ENCODE assay signal across 1 cellular context in genomic region chr16:85137323-85138072, GRCh38.
A peak's percentile ranks its signal among the peaks of the same experiment; 100 is the strongest.
TF ChIP-seq lines count a peak whose summit lies in the region.

No MANE protein-coding gene starts in this region.

TF ChIP-seq in HepG2, 621 proteins besides CTCF, POLR2A, EP300 and RAD21 (continued from another document and continues in another):
- TF ChIP-seq, protein P1, sequence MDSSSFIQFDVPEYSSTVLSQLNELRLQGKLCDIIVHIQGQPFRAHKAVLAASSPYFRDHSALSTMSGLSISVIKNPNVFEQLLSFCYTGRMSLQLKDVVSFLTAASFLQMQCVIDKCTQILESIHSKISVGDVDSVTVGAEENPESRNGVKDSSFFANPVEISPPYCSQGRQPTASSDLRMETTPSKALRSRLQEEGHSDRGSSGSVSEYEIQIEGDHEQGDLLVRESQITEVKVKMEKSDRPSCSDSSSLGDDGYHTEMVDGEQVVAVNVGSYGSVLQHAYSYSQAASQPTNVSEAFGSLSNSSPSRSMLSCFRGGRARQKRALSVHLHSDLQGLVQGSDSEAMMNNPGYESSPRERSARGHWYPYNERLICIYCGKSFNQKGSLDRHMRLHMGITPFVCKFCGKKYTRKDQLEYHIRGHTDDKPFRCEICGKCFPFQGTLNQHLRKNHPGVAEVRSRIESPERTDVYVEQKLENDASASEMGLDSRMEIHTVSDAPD (CRISPR knock-in tag; IDR thresholded peaks at IDR 0.05): 0 out of 2 replicates have a peak, but pooled peaks have one; percentile 26
- no peak for TF ChIP-seq CENPX (CRISPR knock-in tag; IDR thresholded peaks at IDR 0.05)
- TF ChIP-seq ZNF256 (CRISPR knock-in tag; conservative IDR thresholded peaks at IDR 0.05): 0 out of 2 replicates have a peak, but pooled peaks have one; percentile 44
- TF ChIP-seq ZNF232 (CRISPR knock-in tag; IDR thresholded peaks at IDR 0.05; ENCODE audit: borderline replicate concordance): peak; percentile 95
- TF ChIP-seq NCOA1 (CRISPR knock-in tag; IDR thresholded peaks at IDR 0.05): peak; percentile 97; the same call in 1 of the 2 replicates
- peak; percentile 63; the same call in 1 of the 2 replicates for TF ChIP-seq NRL (CRISPR knock-in tag; IDR thresholded peaks at IDR 0.05; ENCODE audit: borderline replicate concordance)
- no peak for TF ChIP-seq ZNF569 (CRISPR knock-in tag; IDR thresholded peaks at IDR 0.05; ENCODE audit: borderline replicate concordance)
- TF ChIP-seq ATF4 (CRISPR knock-in tag; IDR thresholded peaks at IDR 0.05): no peak
- TF ChIP-seq ZFYVE20 (CRISPR knock-in tag; IDR thresholded peaks at IDR 0.05; ENCODE audit: borderline replicate concordance, low read depth): 0 out of 2 replicates have a peak, but pooled peaks have one; percentile 55
- TF ChIP-seq, protein P2, sequence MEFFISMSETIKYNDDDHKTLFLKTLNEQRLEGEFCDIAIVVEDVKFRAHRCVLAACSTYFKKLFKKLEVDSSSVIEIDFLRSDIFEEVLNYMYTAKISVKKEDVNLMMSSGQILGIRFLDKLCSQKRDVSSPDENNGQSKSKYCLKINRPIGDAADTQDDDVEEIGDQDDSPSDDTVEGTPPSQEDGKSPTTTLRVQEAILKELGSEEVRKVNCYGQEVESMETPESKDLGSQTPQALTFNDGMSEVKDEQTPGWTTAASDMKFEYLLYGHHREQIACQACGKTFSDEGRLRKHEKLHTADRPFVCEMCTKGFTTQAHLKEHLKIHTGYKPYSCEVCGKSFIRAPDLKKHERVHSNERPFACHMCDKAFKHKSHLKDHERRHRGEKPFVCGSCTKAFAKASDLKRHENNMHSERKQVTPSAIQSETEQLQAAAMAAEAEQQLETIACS (CRISPR knock-in tag; IDR thresholded peaks at IDR 0.05): peak; percentile 38; the same call in 1 of the 2 replicates
- TF ChIP-seq TAF1 (CRISPR knock-in tag; IDR thresholded peaks at IDR 0.05): peak; percentile 4; the same call in 1 of the 2 replicates
- TF ChIP-seq ZNF772 (CRISPR knock-in tag; IDR thresholded peaks at IDR 0.05): peak; percentile 42; the same call in 1 of the 2 replicates
- TF ChIP-seq ZNF713 (CRISPR knock-in tag; IDR thresholded peaks at IDR 0.05): no peak
- TF ChIP-seq ZNF329 (CRISPR knock-in tag; IDR thresholded peaks at IDR 0.05; ENCODE audit: low read depth): peak; percentile 87
- TF ChIP-seq PCBP1 (IDR thresholded peaks at IDR 0.05; ENCODE audit: borderline replicate concordance, low read depth, low read length): no peak
- no peak for TF ChIP-seq ZNF24 (IDR thresholded peaks at IDR 0.05)
- TF ChIP-seq PHF8 (CRISPR knock-in tag; IDR thresholded peaks at IDR 0.05): peak; percentile 75; the same call in 1 of the 2 replicates
- no peak; the same call in 1 of the 2 replicates for TF ChIP-seq ZSCAN25 (CRISPR knock-in tag; IDR thresholded peaks at IDR 0.05)
- no peak for TF ChIP-seq RFX1 (IDR thresholded peaks at IDR 0.05)
- no peak for TF ChIP-seq PITX1 (CRISPR knock-in tag; IDR thresholded peaks at IDR 0.05)
- peak; percentile 87; the same call in 1 of the 2 replicates for TF ChIP-seq ZNF543 (CRISPR knock-in tag; IDR thresholded peaks at IDR 0.05)
- no peak for TF ChIP-seq GATA4 (IDR thresholded peaks at IDR 0.05; ENCODE audit: borderline replicate concordance, low read depth)
- TF ChIP-seq SKI (IDR thresholded peaks at IDR 0.05; ENCODE audit: partially characterized antibody): peak; percentile 30
- TF ChIP-seq, protein P3, sequence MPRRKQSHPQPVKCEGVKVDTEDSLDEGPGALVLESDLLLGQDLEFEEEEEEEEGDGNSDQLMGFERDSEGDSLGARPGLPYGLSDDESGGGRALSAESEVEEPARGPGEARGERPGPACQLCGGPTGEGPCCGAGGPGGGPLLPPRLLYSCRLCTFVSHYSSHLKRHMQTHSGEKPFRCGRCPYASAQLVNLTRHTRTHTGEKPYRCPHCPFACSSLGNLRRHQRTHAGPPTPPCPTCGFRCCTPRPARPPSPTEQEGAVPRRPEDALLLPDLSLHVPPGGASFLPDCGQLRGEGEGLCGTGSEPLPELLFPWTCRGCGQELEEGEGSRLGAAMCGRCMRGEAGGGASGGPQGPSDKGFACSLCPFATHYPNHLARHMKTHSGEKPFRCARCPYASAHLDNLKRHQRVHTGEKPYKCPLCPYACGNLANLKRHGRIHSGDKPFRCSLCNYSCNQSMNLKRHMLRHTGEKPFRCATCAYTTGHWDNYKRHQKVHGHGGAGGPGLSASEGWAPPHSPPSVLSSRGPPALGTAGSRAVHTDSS (CRISPR knock-in tag; conservative IDR thresholded peaks at IDR 0.05): no peak
- peak; percentile 74 for TF ChIP-seq ZFY (CRISPR knock-in tag; IDR thresholded peaks at IDR 0.05)
- peak; percentile 85 for TF ChIP-seq ZNF580 (CRISPR knock-in tag; IDR thresholded peaks at IDR 0.05; ENCODE audit: borderline replicate concordance, low read depth)
- peak; percentile 77 for TF ChIP-seq SKIL (CRISPR knock-in tag; IDR thresholded peaks at IDR 0.05; ENCODE audit: borderline replicate concordance)
- TF ChIP-seq IRF9 (CRISPR knock-in tag; IDR thresholded peaks at IDR 0.05; ENCODE audit: borderline replicate concordance): peak; percentile 83; the same call in 1 of the 2 replicates
- TF ChIP-seq, protein P4, sequence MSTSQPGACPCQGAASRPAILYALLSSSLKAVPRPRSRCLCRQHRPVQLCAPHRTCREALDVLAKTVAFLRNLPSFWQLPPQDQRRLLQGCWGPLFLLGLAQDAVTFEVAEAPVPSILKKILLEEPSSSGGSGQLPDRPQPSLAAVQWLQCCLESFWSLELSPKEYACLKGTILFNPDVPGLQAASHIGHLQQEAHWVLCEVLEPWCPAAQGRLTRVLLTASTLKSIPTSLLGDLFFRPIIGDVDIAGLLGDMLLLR (CRISPR knock-in tag; IDR thresholded peaks at IDR 0.05): 0 out of 2 replicates have a peak, but pooled peaks have one; percentile 51
- TF ChIP-seq, protein P5, sequence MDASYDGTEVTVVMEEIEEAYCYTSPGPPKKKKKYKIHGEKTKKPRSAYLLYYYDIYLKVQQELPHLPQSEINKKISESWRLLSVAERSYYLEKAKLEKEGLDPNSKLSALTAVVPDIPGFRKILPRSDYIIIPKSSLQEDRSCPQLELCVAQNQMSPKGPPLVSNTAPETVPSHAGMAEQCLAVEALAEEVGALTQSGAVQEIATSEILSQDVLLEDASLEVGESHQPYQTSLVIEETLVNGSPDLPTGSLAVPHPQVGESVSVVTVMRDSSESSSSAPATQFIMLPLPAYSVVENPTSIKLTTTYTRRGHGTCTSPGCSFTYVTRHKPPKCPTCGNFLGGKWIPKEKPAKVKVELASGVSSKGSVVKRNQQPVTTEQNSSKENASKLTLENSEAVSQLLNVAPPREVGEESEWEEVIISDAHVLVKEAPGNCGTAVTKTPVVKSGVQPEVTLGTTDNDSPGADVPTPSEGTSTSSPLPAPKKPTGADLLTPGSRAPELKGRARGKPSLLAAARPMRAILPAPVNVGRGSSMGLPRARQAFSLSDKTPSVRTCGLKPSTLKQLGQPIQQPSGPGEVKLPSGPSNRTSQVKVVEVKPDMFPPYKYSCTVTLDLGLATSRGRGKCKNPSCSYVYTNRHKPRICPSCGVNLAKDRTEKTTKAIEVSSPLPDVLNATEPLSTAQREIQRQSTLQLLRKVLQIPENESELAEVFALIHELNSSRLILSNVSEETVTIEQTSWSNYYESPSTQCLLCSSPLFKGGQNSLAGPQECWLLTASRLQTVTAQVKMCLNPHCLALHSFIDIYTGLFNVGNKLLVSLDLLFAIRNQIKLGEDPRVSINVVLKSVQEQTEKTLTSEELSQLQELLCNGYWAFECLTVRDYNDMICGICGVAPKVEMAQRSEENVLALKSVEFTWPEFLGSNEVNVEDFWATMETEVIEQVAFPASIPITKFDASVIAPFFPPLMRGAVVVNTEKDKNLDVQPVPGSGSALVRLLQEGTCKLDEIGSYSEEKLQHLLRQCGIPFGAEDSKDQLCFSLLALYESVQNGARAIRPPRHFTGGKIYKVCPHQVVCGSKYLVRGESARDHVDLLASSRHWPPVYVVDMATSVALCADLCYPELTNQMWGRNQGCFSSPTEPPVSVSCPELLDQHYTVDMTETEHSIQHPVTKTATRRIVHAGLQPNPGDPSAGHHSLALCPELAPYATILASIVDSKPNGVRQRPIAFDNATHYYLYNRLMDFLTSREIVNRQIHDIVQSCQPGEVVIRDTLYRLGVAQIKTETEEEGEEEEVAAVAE (CRISPR knock-in tag; IDR thresholded peaks at IDR 0.05; ENCODE audit: borderline replicate concordance): 0 out of 2 replicates have a peak, but pooled peaks have one; percentile 46
- TF ChIP-seq, protein P6, sequence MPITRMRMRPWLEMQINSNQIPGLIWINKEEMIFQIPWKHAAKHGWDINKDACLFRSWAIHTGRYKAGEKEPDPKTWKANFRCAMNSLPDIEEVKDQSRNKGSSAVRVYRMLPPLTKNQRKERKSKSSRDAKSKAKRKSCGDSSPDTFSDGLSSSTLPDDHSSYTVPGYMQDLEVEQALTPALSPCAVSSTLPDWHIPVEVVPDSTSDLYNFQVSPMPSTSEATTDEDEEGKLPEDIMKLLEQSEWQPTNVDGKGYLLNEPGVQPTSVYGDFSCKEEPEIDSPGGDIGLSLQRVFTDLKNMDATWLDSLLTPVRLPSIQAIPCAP (CRISPR knock-in tag; IDR thresholded peaks at IDR 0.05; ENCODE audit: low read depth): no peak
- TF ChIP-seq CAMTA2 (CRISPR knock-in tag; IDR thresholded peaks at IDR 0.05; ENCODE audit: borderline replicate concordance): peak; percentile 95
- TF ChIP-seq RXRB (CRISPR knock-in tag; IDR thresholded peaks at IDR 0.05; ENCODE audit: borderline replicate concordance): peak; percentile 91
- no peak for TF ChIP-seq MEIS1 (CRISPR knock-in tag; IDR thresholded peaks at IDR 0.05; ENCODE audit: borderline replicate concordance)
- TF ChIP-seq, protein P7, sequence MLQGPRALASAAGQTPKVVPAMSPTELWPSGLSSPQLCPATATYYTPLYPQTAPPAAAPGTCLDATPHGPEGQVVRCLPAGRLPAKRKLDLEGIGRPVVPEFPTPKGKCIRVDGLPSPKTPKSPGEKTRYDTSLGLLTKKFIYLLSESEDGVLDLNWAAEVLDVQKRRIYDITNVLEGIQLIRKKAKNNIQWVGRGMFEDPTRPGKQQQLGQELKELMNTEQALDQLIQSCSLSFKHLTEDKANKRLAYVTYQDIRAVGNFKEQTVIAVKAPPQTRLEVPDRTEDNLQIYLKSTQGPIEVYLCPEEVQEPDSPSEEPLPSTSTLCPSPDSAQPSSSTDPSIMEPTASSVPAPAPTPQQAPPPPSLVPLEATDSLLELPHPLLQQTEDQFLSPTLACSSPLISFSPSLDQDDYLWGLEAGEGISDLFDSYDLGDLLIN (CRISPR knock-in tag; IDR thresholded peaks at IDR 0.05; ENCODE audit: borderline replicate concordance): 0 out of 2 replicates have a peak, but pooled peaks have one; percentile 5
- TF ChIP-seq THYN1 (CRISPR knock-in tag; IDR thresholded peaks at IDR 0.05; ENCODE audit: borderline replicate concordance, low read depth): no peak
- TF ChIP-seq TCF7L2 (IDR thresholded peaks at IDR 0.05; ENCODE audit: low read depth, low read length): no peak
- no peak for TF ChIP-seq CCDC6 (CRISPR knock-in tag; IDR thresholded peaks at IDR 0.05)
- no peak for TF ChIP-seq IRX3 (CRISPR knock-in tag; IDR thresholded peaks at IDR 0.05; ENCODE audit: borderline replicate concordance, low read depth)
- no peak for TF ChIP-seq PRDM4 (CRISPR knock-in tag; IDR thresholded peaks at IDR 0.05; ENCODE audit: borderline replicate concordance)
- peak; percentile 84; the same call in 1 of the 2 replicates for TF ChIP-seq ZNF564 (CRISPR knock-in tag; IDR thresholded peaks at IDR 0.05)
- peak; percentile 87 for TF ChIP-seq NR2C2 (CRISPR knock-in tag; IDR thresholded peaks at IDR 0.05; ENCODE audit: borderline replicate concordance)
- TF ChIP-seq KMT2B (CRISPR knock-in tag; IDR thresholded peaks at IDR 0.05): no peak; the same call in 1 of the 2 replicates
